Comparison of ENCODE assay signal across 1 cellular context in genomic region chr18:3347286-3347803, GRCh38.
TF ChIP-seq lines count a peak whose summit lies in the region.

No MANE protein-coding gene starts in this region.

TF ChIP-seq in SK-N-SH, 30 proteins besides CTCF, POLR2A, EP300 and RAD21 (continued from another document):
- TF ChIP-seq REST (IDR thresholded peaks at IDR 0.05; ENCODE audit: low read depth, low read length) (no peak), RFX5 (IDR thresholded peaks at IDR 0.05; ENCODE audit: low read length) (no peak), USF1 (IDR thresholded peaks at IDR 0.05; ENCODE audit: borderline replicate concordance, low read depth) (no peak), YY1 (IDR thresholded peaks at IDR 0.05; ENCODE audit: low read depth) (no peak), MEF2A (IDR thresholded peaks at IDR 0.05; ENCODE audit: borderline replicate concordance, low read depth) (no peak), IRF3 (IDR thresholded peaks at IDR 0.05; ENCODE audit: low read depth, low read length) (no peak), PBX3 (IDR thresholded peaks at IDR 0.05) (no peak), TCF12 (IDR thresholded peaks at IDR 0.05) (no peak), FOSL2 (IDR thresholded peaks at IDR 0.05; ENCODE audit: borderline replicate concordance, low read depth) (no peak), SMC3 (IDR thresholded peaks at IDR 0.05; ENCODE audit: low read depth, low read length) (no peak), RXRA (IDR thresholded peaks at IDR 0.05; ENCODE audit: borderline replicate concordance, low read depth) (no peak), TAF1 (IDR thresholded peaks at IDR 0.05; ENCODE audit: borderline replicate concordance, low read depth, low read length) (no peak)
